ENCODE assay signal across 8 cellular contexts in genomic region chr12:53221203-53222076, GRCh38. TPM values are rescaled to one million over a fixed set of nuclear protein-coding genes. Genes with fewer than 3 reads are reported as not detected.
A peak's percentile ranks its signal among the peaks of the same experiment; 100 is the strongest.
DNase-seq lines count a peak whose midpoint lies in the region; ATAC-seq and TF ChIP-seq lines count a peak whose summit lies in the region.

No MANE protein-coding gene starts in this region.

- no peaks in the 10 kb centered on the region for H3K36me3 ChIP-seq in NT2/D1 (ENCODE audit: insufficient read depth, insufficient read length, low read length)

- peak overlapping the region; percentile 44 for H3K4me3 ChIP-seq in NT2/D1 (ENCODE audit: insufficient read length, low read depth)

- peaks cover 76% of the 10 kb centered on the region for H3K4me1 Mint-ChIP-seq in activated naive CD8-positive, alpha-beta T cell (ENCODE audit: low read depth)

- peaks cover 26% of the 10 kb centered on the region for H3K27me3 ChIP-seq in NT2/D1 (ENCODE audit: insufficient read depth, insufficient read length)

- peak overlapping the region; percentile 73 for H3K9ac ChIP-seq in NT2/D1 (ENCODE audit: insufficient read length, low read depth)

- intact Hi-C loops in Right ventricle myocardium superior (cut with DNase I): no loop called here

- H3K4me3 Mint-ChIP-seq in activated naive CD8-positive, alpha-beta T cell: peak overlapping the region; percentile 96

- H3K36me3 Mint-ChIP-seq in activated naive CD8-positive, alpha-beta T cell: no peaks in the 10 kb centered on the region

- H3K27me3 Mint-ChIP-seq in activated naive CD8-positive, alpha-beta T cell: no peaks in the 10 kb centered on the region

- TF ChIP-seq CTCF in omental fat pad (IDR thresholded peaks at IDR 0.05): no peak

- ATAC-seq in HG02759 (IDR thresholded peaks at IDR 0.05; ENCODE audit: unreplicated experiment) (peak; percentile 33), Right ventricle myocardium superior (ENCODE audit: poor library complexity) (peak; percentile 64), omental fat pad (ENCODE audit: low FRiP score) (peak; percentile 72)

- peaks cover 41% of the 10 kb centered on the region for H3K4me1 ChIP-seq in NT2/D1 (ENCODE audit: insufficient read depth, insufficient read length)

- no peaks in the 10 kb centered on the region for H3K9me3 Mint-ChIP-seq in activated naive CD8-positive, alpha-beta T cell (ENCODE audit: low read depth)

- no peaks in the 10 kb centered on the region for H3K9me3 ChIP-seq in NT2/D1 (ENCODE audit: insufficient read depth, low read length)

- peak overlapping the region; percentile 87 for H3K27ac Mint-ChIP-seq in activated naive CD8-positive, alpha-beta T cell

- peak; percentile 62 for DNase-seq in activated T-cell treated with anti-CD3 and anti-CD28 coated beads, Interleukin-2, amount 50 U/mL, for 1 hour
- no peak for DNase-seq in activated T-cell treated with anti-CD3 and anti-CD28 coated beads for 4 hours
- DNase-seq in NT2/D1 (ENCODE audit: low read depth, low spot score): no peak
- DNase-seq in Right ventricle myocardium superior: peak; percentile 82
- DNase-seq in omental fat pad (ENCODE audit: low spot score): no peak
- no peak for DNase-seq in NCI-H1092 treated with DMSO at 0.1 percent for 48 hours (lab: John Stamatoyannopoulos, UW)

RNA-seq across cellular contexts. Expression of gene RARG, which starts 10.6 kb away (rescaled TPM):
- total RNA-seq in Right ventricle myocardium superior (15.4 TPM), omental fat pad (10 to 100 TPM in 3 of 4 donors, 1 to 10 TPM in 1; 4.3 to 23.5 (median 13.2) TPM)

RNA-seq across cellular contexts. Expression of gene ITGB7, which starts 14.4 kb away (rescaled TPM):
- total RNA-seq in Right ventricle myocardium superior (0.97 TPM), omental fat pad (1 to 10 TPM; 1.1 to 2.8 (median 1.9) TPM)

RNA-seq across cellular contexts. Expression of gene CSAD, which starts 40.7 kb away (rescaled TPM):
- 8.2 TPM for total RNA-seq in Right ventricle myocardium superior
- 100 to 1,000 TPM in 1 of 4 donors, 10 to 100 TPM in 3; 71.1 to 118 (median 81.7) TPM for total RNA-seq in omental fat pad

RNA-seq across cellular contexts. Expression of gene ZNF740, which starts 40.9 kb away (rescaled TPM):
- total RNA-seq in Right ventricle myocardium superior (29.4 TPM), omental fat pad (10 to 100 TPM; 11.2 to 21.8 (median 16.5) TPM)

RNA-seq across cellular contexts. Expression of gene ESPL1, which starts 46.7 kb away (rescaled TPM):
- total RNA-seq in Right ventricle myocardium superior (0.81 TPM), omental fat pad (1 to 10 TPM in 1 of 4 donors, under 1 TPM in 3; 0.63 to 2.0 (median 0.90) TPM)

Comparison
In these comparisons a context has a peak if more than half of its experiments do, and no peak if none do; other contexts are left out.
1. DNase-seq: peak in activated T-cell treated with anti-CD3 and anti-CD28 coated beads, Interleukin-2, amount 50 U/mL, for 1 hour (single experiment) and Right ventricle myocardium superior (single experiment); none in activated T-cell treated with anti-CD3 and anti-CD28 coated beads for 4 hours (single experiment), NT2/D1 (single experiment), omental fat pad (single experiment) and NCI-H1092 treated with DMSO at 0.1 percent for 48 hours (single experiment).
2. Peak in every context shown above with its lines, with median percentiles within 50 percentile points of each other: ATAC-seq.